Comparison of ENCODE assay signal across 8 cellular contexts in the genomic region with DNA sequence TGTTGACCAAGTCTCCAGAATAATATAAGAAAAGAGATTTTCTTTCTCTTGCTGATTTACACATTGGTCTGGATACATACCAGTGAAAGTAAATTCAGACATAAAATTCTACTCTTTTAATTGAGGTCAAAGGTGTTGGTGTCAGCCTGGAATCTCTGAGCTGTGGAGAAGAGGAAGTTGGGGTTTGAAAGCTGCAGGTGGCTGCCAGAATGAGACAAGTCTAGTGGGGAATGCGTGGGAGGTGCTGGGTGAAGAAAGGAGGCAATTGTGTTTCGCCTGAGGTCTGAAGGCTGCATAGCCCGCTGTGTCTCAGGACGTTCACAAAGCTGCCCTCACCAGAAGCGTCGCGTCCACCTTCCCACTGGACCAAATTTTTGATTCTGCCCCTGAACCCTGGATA. TPM values are rescaled to one million over a fixed set of nuclear protein-coding genes. Genes with fewer than 3 reads are reported as not detected.
DNase-seq lines count a peak whose midpoint lies in the region; ATAC-seq and TF ChIP-seq lines count a peak whose summit lies in the region.

No MANE protein-coding gene starts in this region.

- ATAC-seq in HG03066 (IDR thresholded peaks at IDR 0.05; ENCODE audit: low read depth, unreplicated experiment) (peak; percentile 80), activated B cell treated with CpG ODN at 0.5 μM for 24 hours (ENCODE audit: low read depth) (peak; percentile 90), left cardiac atrium (no peak)

- DNase-seq in T-helper 2 cell treated with Interferon-gamma antibody and Interleukin-4, amounts not matched to agents 5 μg/mL and 100 μg/mL, for 36 hours (ENCODE audit: low spot score), result peak; percentile 48
- DNase-seq in T-helper 2 cell, result no peak
- DNase-seq in activated B cell treated with CpG ODN at 0.5 μM for 24 hours, result peak; percentile 25
- DNase-seq in stimulated activated CD4-positive, alpha-beta T cell treated with anti-CD3 and anti-CD28 coated beads, Interleukin-4, amount 100 ng/mL, for 24 hours, result peak; percentile 52
- DNase-seq in NOMO-1 treated with dmso at 0.1 percent for 144 hours (lab: John Stamatoyannopoulos, UW; ENCODE audit: unreplicated experiment), result no peak
- DNase-seq in left cardiac atrium, result no peak
- no peak for DNase-seq in CD8-positive, alpha-beta memory T cell

- TF ChIP-seq CTCF in activated B cell treated with CpG ODN at 0.5 μM for 24 hours (IDR thresholded peaks at IDR 0.05), result no peak

- no peaks in the 10 kb centered on the region for H3K9me3 Mint-ChIP-seq in T-helper 2 cell treated with Interferon-gamma antibody and Interleukin-4, amounts not matched to agents 5 μg/mL and 100 μg/mL, for 36 hours
- no peaks in the 10 kb centered on the region for H3K9me3 Mint-ChIP-seq in activated B cell treated with CpG ODN at 0.5 μM for 24 hours
- H3K9me3 Mint-ChIP-seq in CD8-positive, alpha-beta memory T cell, result peaks cover 0 to 3% (median 0%) of the 10 kb centered on the region in 5 donors

- no peaks in the 10 kb centered on the region for H3K4me1 ChIP-seq in CD8-positive, alpha-beta memory T cell (ENCODE audit: insufficient read depth, low read length)

- H3K27me3 Mint-ChIP-seq in T-helper 2 cell treated with Interferon-gamma antibody and Interleukin-4, amounts not matched to agents 5 μg/mL and 100 μg/mL, for 36 hours (ENCODE audit: low read depth), result no peaks in the 10 kb centered on the region
- no peaks in the 10 kb centered on the region for H3K27me3 Mint-ChIP-seq in activated B cell treated with CpG ODN at 0.5 μM for 24 hours
- no peaks in the 10 kb centered on the region for H3K27me3 Mint-ChIP-seq in CD8-positive, alpha-beta memory T cell

- CTCF ChIA-PET in activated B cell treated with CpG ODN at 0.5 μM for 24 hours (lab: Charles Lee), result interaction anchor here (0.8 to 1.7 kb wide), 2 partner anchors 73 to 78 kb away, joined by 3 to 8 read pairs; no protein-coding TSS in a partner anchor
- CTCF ChIA-PET in CD8-positive, alpha-beta memory T cell (lab: Charles Lee), result no interaction called here

- POLR2A ChIA-PET in activated B cell treated with CpG ODN at 0.5 μM for 24 hours (lab: Charles Lee), result interaction anchor here (1.3 kb wide), 1 partner anchor 74 kb away, joined by 3 read pairs; no protein-coding TSS in a partner anchor
- POLR2A ChIA-PET in CD8-positive, alpha-beta memory T cell (lab: Charles Lee), result no interaction called here

- no peaks in the 10 kb centered on the region for H3K27me3 ChIP-seq in CD8-positive, alpha-beta memory T cell (ENCODE audit: insufficient read depth, low read length, poor library complexity, severe bottlenecking)

- H3K36me3 ChIP-seq in CD8-positive, alpha-beta memory T cell (ENCODE audit: insufficient read depth, low read length), result no peaks in the 10 kb centered on the region

- H3K27ac ChIP-seq in CD8-positive, alpha-beta memory T cell (ENCODE audit: low read depth, low read length), result no peak overlapping the region

- intact Hi-C loops in activated B cell treated with CpG ODN at 0.5 μM for 24 hours (cut with micrococcal nuclease), result loop anchor here (2.0 to 5.0 kb wide), 4 partner anchors 70 to 1599 kb away; a partner anchor contains a TSS
- intact Hi-C loops in left cardiac atrium (cut with DNase I), result no loop called here

- H3K4me3 Mint-ChIP-seq in T-helper 2 cell treated with Interferon-gamma antibody and Interleukin-4, amounts not matched to agents 5 μg/mL and 100 μg/mL, for 36 hours, result no peak overlapping the region
- peak overlapping the region; percentile 41 for H3K4me3 Mint-ChIP-seq in activated B cell treated with CpG ODN at 0.5 μM for 24 hours
- peak overlapping the region in 1 of 7 donors; percentile 18 for H3K4me3 Mint-ChIP-seq in CD8-positive, alpha-beta memory T cell

- no peaks in the 10 kb centered on the region for H3K9me3 ChIP-seq in CD8-positive, alpha-beta memory T cell (ENCODE audit: low read length)

- H3K4me1 Mint-ChIP-seq in T-helper 2 cell treated with Interferon-gamma antibody and Interleukin-4, amounts not matched to agents 5 μg/mL and 100 μg/mL, for 36 hours (ENCODE audit: low read depth), result peaks cover 20% of the 10 kb centered on the region
- H3K4me1 Mint-ChIP-seq in activated B cell treated with CpG ODN at 0.5 μM for 24 hours, result peaks cover 76% of the 10 kb centered on the region
- H3K4me1 Mint-ChIP-seq in CD8-positive, alpha-beta memory T cell, result peaks cover 4 to 26% (median 19%) of the 10 kb centered on the region in 3 donors

- H3K36me3 Mint-ChIP-seq in T-helper 2 cell treated with Interferon-gamma antibody and Interleukin-4, amounts not matched to agents 5 μg/mL and 100 μg/mL, for 36 hours (ENCODE audit: low read depth), result no peaks in the 10 kb centered on the region
- H3K36me3 Mint-ChIP-seq in activated B cell treated with CpG ODN at 0.5 μM for 24 hours (ENCODE audit: low read depth), result no peaks in the 10 kb centered on the region
- no peaks in the 10 kb centered on the region for H3K36me3 Mint-ChIP-seq in CD8-positive, alpha-beta memory T cell

- H3K4me3 ChIP-seq in CD8-positive, alpha-beta memory T cell (ENCODE audit: low read length), result no peak overlapping the region

- no peak overlapping the region for H3K27ac Mint-ChIP-seq in T-helper 2 cell treated with Interferon-gamma antibody and Interleukin-4, amounts not matched to agents 5 μg/mL and 100 μg/mL, for 36 hours
- peak overlapping the region; percentile 80 for H3K27ac Mint-ChIP-seq in activated B cell treated with CpG ODN at 0.5 μM for 24 hours
- no peak overlapping the region for H3K27ac Mint-ChIP-seq in CD8-positive, alpha-beta memory T cell

RNA-seq across cellular contexts. Expression of a gene that starts 31.2 kb away (rescaled TPM):
- total RNA-seq in activated B cell treated with CpG ODN at 0.5 μM for 24 hours, result 0.27 and 0.49 TPM in 2 replicates
- under 1 TPM in 1 of 2 donors, not detected in 1; 0.29 TPM for total RNA-seq in left cardiac atrium
- 10 to 100 TPM; 20.1 to 20.8 TPM for total RNA-seq in CD8-positive, alpha-beta memory T cell
- 0.36 TPM for polyA plus RNA-seq in CD8-positive, alpha-beta memory T cell

Comparison
In these comparisons a context has a peak if more than half of its experiments do, and no peak if none do; other contexts are left out.
1. DNase-seq: peak in T-helper 2 cell treated with Interferon-gamma antibody and Interleukin-4, amounts not matched to agents 5 μg/mL and 100 μg/mL, for 36 hours (single experiment), activated B cell treated with CpG ODN at 0.5 μM for 24 hours (single experiment) and stimulated activated CD4-positive, alpha-beta T cell treated with anti-CD3 and anti-CD28 coated beads, Interleukin-4, amount 100 ng/mL, for 24 hours (single experiment); none in T-helper 2 cell (0 of 5), NOMO-1 treated with dmso at 0.1 percent for 144 hours (single experiment), left cardiac atrium (single experiment) and CD8-positive, alpha-beta memory T cell (0 of 5).
2. ATAC-seq: peak in HG03066 (single experiment) and activated B cell treated with CpG ODN at 0.5 μM for 24 hours (single experiment); none in left cardiac atrium (0 of 2).
3. RNA of a gene that starts 31.2 kb away (total RNA-seq): 20.1 to 20.8 TPM in CD8-positive, alpha-beta memory T cell; 0.29 TPM in left cardiac atrium and 0.27 to 0.49 TPM in activated B cell treated with CpG ODN at 0.5 μM for 24 hours; every median in the first group is over 10 times any median in the second.